ENCODE assay signal across 10 cellular contexts in the genomic region with DNA sequence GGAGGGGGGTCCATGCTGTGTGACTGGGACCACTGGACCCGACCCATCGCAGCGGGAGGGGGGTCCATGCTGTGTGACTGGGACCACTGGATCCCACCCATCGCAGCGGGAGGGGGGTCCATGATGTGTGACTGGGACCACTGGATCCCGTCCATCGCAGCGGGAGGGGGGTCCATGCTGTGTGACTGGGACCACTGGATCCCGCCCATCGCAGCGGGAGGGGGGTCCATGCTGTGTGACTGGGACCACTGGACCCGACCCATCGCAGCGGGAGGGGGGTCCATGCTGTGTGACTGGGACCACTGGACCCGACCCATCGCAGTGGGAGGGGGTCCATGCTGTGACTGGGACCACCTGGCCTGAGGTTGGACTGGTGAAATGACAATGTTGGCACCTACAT. TPM values are rescaled to one million over a fixed set of nuclear protein-coding genes. Genes with fewer than 3 reads are reported as not detected.
"Had no signal": no experiment of that assay in that cellular context is flagged by ENCODE, and none has a peak within 500 bp of the region (broad histone marks: within the 10 kb centered on the region; RNA-seq: fewer than 3 reads in every experiment).

No MANE protein-coding gene starts in this region.

RNA-seq across cellular contexts. Expression of a gene that starts 54.2 kb away (rescaled TPM):
- total RNA-seq: naive thymus-derived CD8-positive, alpha-beta T cell; natural killer cell treated with Interleukin-12 subunit alpha and Interleukin-12 subunit beta and Interleukin-15 and Interleukin-18, amount 100 ng/mL, for 72 hours; neural crest cell; omental fat pad; ovary; renal cortical epithelial cell; sciatic nerve; temporal lobe; thoracic aorta; tibial nerve had no signal
- polyA plus RNA-seq: naive thymus-derived CD8-positive, alpha-beta T cell had no signal
